11 cellular contexts compared by ENCODE assay signal in genomic region chr17:82358467-82359350, GRCh38. TPM values are rescaled to one million over a fixed set of nuclear protein-coding genes. Genes with fewer than 3 reads are reported as not detected.
DNase-seq lines count a peak whose midpoint lies in the region; ATAC-seq and TF ChIP-seq lines count a peak whose summit lies in the region.
"Had no signal": no experiment of that assay in that cellular context is flagged by ENCODE, and none has a peak within 500 bp of the region (broad histone marks: within the 10 kb centered on the region; RNA-seq: fewer than 3 reads in every experiment).

TEX19 (plus strand) TSS chr17:82359247; CDS start chr17:82362151, 2,904 bp downstream.

- H3K27me3 Mint-ChIP-seq in activated T-cell treated with anti-CD3 and anti-CD28 coated beads, Interleukin-2, amount 50 U/mL, for 24 hours, result peaks cover 15% of the 10 kb centered on the region

- no peak within 1 kb of the TSS for H3K4me3 ChIP-seq in MG63
- H3K4me3 ChIP-seq in psoas muscle, result peak within 1 kb of the TSS; percentile 7
- H3K4me3 ChIP-seq in right atrium auricular region, result no peak within 1 kb of the TSS

- H3K4me1 ChIP-seq in psoas muscle, result no peaks in the 10 kb centered on the region
- no peaks in the 10 kb centered on the region for H3K4me1 ChIP-seq in right atrium auricular region

- H3K36me3 ChIP-seq in MG63 (no peaks in the 10 kb centered on the region), psoas muscle (ENCODE audit: insufficient read depth in 1 of 2, low read depth in 1 of 2) (no peaks in the 10 kb centered on the region), right atrium auricular region (no peaks in the 10 kb centered on the region)

- peak; percentile 46 for DNase-seq in activated T-cell treated with anti-CD3 and anti-CD28 coated beads, Interleukin-2, amount 50 U/mL, for 24 hours
- DNase-seq in activated T-cell treated with anti-CD3 and anti-CD28 coated beads for 4 hours (no peak), MG63 (peak; percentile 33), SW480 (ENCODE audit: low spot score) (peak; percentile 50), psoas muscle (no peak), right atrium auricular region (ENCODE audit: low spot score) (no peak)
- DNase-seq: NCI-H226 had no signal

- TF ChIP-seq CTCF in psoas muscle (IDR thresholded peaks at IDR 0.05), result no peak
- TF ChIP-seq CTCF in right atrium auricular region (IDR thresholded peaks at IDR 0.05), result no peak

- no peaks in the 10 kb centered on the region for H3K9me3 ChIP-seq in MG63
- no peaks in the 10 kb centered on the region for H3K9me3 ChIP-seq in psoas muscle
- H3K9me3 ChIP-seq in right atrium auricular region, result no peaks in the 10 kb centered on the region

- ATAC-seq in psoas muscle (no peak), GM18867 (IDR thresholded peaks at IDR 0.05; ENCODE audit: unreplicated experiment) (no peak), HG03432 (IDR thresholded peaks at IDR 0.05; ENCODE audit: unreplicated experiment) (no peak)

- 56 to 65% (median 65%) methylated on average over 21 of the region's 21 CpGs for WGBS in psoas muscle, 3 donors

- no peaks in the 10 kb centered on the region for H3K36me3 Mint-ChIP-seq in activated T-cell treated with anti-CD3 and anti-CD28 coated beads, Interleukin-2, amount 50 U/mL, for 24 hours (ENCODE audit: low read depth)
- H3K36me3 Mint-ChIP-seq: mesothelial cell of epicardium had no signal

- peaks cover 3% of the 10 kb centered on the region for H3K9me3 Mint-ChIP-seq in activated T-cell treated with anti-CD3 and anti-CD28 coated beads, Interleukin-2, amount 50 U/mL, for 24 hours
- H3K9me3 Mint-ChIP-seq: mesothelial cell of epicardium had no signal

- intact Hi-C loops in psoas muscle (cut with DNase I), result loop anchor here in 1 of 2 donors (10.0 kb wide), 1 partner anchor 196 kb away; no protein-coding TSS in a partner anchor

- H3K27ac Mint-ChIP-seq in activated T-cell treated with anti-CD3 and anti-CD28 coated beads, Interleukin-2, amount 50 U/mL, for 24 hours, result no peak within 1 kb of the TSS
- H3K27ac Mint-ChIP-seq: mesothelial cell of epicardium had no signal

- peaks cover 7% of the 10 kb centered on the region for H3K4me1 Mint-ChIP-seq in activated T-cell treated with anti-CD3 and anti-CD28 coated beads, Interleukin-2, amount 50 U/mL, for 24 hours (ENCODE audit: low read depth)

- H3K4me3 Mint-ChIP-seq in activated T-cell treated with anti-CD3 and anti-CD28 coated beads, Interleukin-2, amount 50 U/mL, for 24 hours, result no peak within 1 kb of the TSS
- H3K4me3 Mint-ChIP-seq: mesothelial cell of epicardium had no signal

- H3K27me3 ChIP-seq in MG63 (no peaks in the 10 kb centered on the region), psoas muscle (ENCODE audit: insufficient read depth in 3 of 3, low read length in 2 of 3) (peaks cover 3 to 23% (median 4%) of the 10 kb centered on the region in 3 donors), right atrium auricular region (no peaks in the 10 kb centered on the region)

- no peak within 1 kb of the TSS for H3K27ac ChIP-seq in psoas muscle
- no peak within 1 kb of the TSS for H3K27ac ChIP-seq in right atrium auricular region
- H3K27ac ChIP-seq: epithelial cell of prostate had no signal

RNA-seq across cellular contexts. Expression of gene TEX19, which starts in this region (rescaled TPM):
- total RNA-seq in MG63 (2014; rRNA removed; shearing (Covaris generic); ENCODE audit: low replicate concordance), result 2.3 TPM in 1 of 2 replicates, not detected in the other
- under 1 TPM in 2 of 4 donors, not detected in 2; 0.17 to 0.24 TPM for total RNA-seq in psoas muscle
- polyA plus RNA-seq in psoas muscle, result under 1 TPM; 0.07 to 0.35 (median 0.13) TPM
- not detected for total RNA-seq in right atrium auricular region

Comparison
In these comparisons a context has a peak if more than half of its experiments do, and no peak if none do; other contexts are left out.
1. DNase-seq: peak in activated T-cell treated with anti-CD3 and anti-CD28 coated beads, Interleukin-2, amount 50 U/mL, for 24 hours (single experiment), MG63 (single experiment) and SW480 (single experiment); none in activated T-cell treated with anti-CD3 and anti-CD28 coated beads for 4 hours (single experiment), psoas muscle (0 of 2) and right atrium auricular region (single experiment).